3 cellular contexts compared by ENCODE assay signal in genomic region chr2:230131366-230131765, GRCh38.
TF ChIP-seq lines count a peak whose summit lies in the region.

No MANE protein-coding gene starts in this region.

TF ChIP-seq in HCT116, 20 proteins besides CTCF, POLR2A, EP300 and RAD21:
- TF ChIP-seq SIN3A (IDR thresholded peaks at IDR 0.05; ENCODE audit: low read depth): 0 out of 2 replicates have a peak, but pooled peaks have one; percentile 30
- TF ChIP-seq POLR2AphosphoS5 (IDR thresholded peaks at IDR 0.05; ENCODE audit: low read depth, low read length): no peak

TF ChIP-seq in H1, 55 proteins besides CTCF, POLR2A, EP300 and RAD21:
- no peak for TF ChIP-seq SIX5 (IDR thresholded peaks at IDR 0.05; ENCODE audit: low read depth, low read length)
- no peak for TF ChIP-seq YY1 (IDR thresholded peaks at IDR 0.05; ENCODE audit: low read depth, low read length)
- TF ChIP-seq CHD2 (IDR thresholded peaks at IDR 0.05; ENCODE audit: low read length): no peak
- no peak for TF ChIP-seq SP4 (IDR thresholded peaks at IDR 0.05; ENCODE audit: low read length)
- TF ChIP-seq NANOG (IDR thresholded peaks at IDR 0.05; ENCODE audit: insufficient read depth, low read depth, low read length, poor library complexity, severe bottlenecking): no peak
- TF ChIP-seq CREB1 (IDR thresholded peaks at IDR 0.05): no peak
- TF ChIP-seq, protein P1, sequence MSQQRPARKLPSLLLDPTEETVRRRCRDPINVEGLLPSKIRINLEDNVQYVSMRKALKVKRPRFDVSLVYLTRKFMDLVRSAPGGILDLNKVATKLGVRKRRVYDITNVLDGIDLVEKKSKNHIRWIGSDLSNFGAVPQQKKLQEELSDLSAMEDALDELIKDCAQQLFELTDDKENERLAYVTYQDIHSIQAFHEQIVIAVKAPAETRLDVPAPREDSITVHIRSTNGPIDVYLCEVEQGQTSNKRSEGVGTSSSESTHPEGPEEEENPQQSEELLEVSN (IDR thresholded peaks at IDR 0.05): no peak

TF ChIP-seq in HepG2, 621 proteins besides CTCF, POLR2A, EP300 and RAD21 (continues in another document):
- no peak for TF ChIP-seq CREB1 (IDR thresholded peaks at IDR 0.05)
- 0 out of 2 replicates have a peak, but pooled peaks have one; percentile 8 for TF ChIP-seq CREB1 (CRISPR knock-in tag; IDR thresholded peaks at IDR 0.05)
- TF ChIP-seq, protein P2, sequence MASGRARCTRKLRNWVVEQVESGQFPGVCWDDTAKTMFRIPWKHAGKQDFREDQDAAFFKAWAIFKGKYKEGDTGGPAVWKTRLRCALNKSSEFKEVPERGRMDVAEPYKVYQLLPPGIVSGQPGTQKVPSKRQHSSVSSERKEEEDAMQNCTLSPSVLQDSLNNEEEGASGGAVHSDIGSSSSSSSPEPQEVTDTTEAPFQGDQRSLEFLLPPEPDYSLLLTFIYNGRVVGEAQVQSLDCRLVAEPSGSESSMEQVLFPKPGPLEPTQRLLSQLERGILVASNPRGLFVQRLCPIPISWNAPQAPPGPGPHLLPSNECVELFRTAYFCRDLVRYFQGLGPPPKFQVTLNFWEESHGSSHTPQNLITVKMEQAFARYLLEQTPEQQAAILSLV (CRISPR knock-in tag; IDR thresholded peaks at IDR 0.05; ENCODE audit: borderline replicate concordance): no peak
- no peak for TF ChIP-seq U2AF1 (optimal IDR thresholded peaks at IDR 0.05; ENCODE audit: low read depth, low read length)
- no peak for TF ChIP-seq PLRG1 (conservative IDR thresholded peaks at IDR 0.05)
- TF ChIP-seq ETS1 (CRISPR knock-in tag; IDR thresholded peaks at IDR 0.05): no peak
- no peak for TF ChIP-seq MAFF (IDR thresholded peaks at IDR 0.05; ENCODE audit: low read depth, low read length)
- no peak for TF ChIP-seq NR1H2 (CRISPR knock-in tag; IDR thresholded peaks at IDR 0.05; ENCODE audit: borderline replicate concordance, low read depth)
- no peak for TF ChIP-seq CHCHD3 (CRISPR knock-in tag; IDR thresholded peaks at IDR 0.05)
- TF ChIP-seq, protein P3, sequence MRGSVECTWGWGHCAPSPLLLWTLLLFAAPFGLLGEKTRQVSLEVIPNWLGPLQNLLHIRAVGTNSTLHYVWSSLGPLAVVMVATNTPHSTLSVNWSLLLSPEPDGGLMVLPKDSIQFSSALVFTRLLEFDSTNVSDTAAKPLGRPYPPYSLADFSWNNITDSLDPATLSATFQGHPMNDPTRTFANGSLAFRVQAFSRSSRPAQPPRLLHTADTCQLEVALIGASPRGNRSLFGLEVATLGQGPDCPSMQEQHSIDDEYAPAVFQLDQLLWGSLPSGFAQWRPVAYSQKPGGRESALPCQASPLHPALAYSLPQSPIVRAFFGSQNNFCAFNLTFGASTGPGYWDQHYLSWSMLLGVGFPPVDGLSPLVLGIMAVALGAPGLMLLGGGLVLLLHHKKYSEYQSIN (CRISPR knock-in tag; IDR thresholded peaks at IDR 0.05; ENCODE audit: borderline replicate concordance): no peak
- no peak for TF ChIP-seq ZNF724P (CRISPR knock-in tag; IDR thresholded peaks at IDR 0.05; ENCODE audit: borderline replicate concordance)
- TF ChIP-seq PLSCR1 (CRISPR knock-in tag; IDR thresholded peaks at IDR 0.05; ENCODE audit: borderline replicate concordance): no peak
- no peak for TF ChIP-seq HNF4A (CRISPR knock-in tag; IDR thresholded peaks at IDR 0.05)
- no peak for TF ChIP-seq SSRP1 (CRISPR knock-in tag; IDR thresholded peaks at IDR 0.05)
- TF ChIP-seq NONO (IDR thresholded peaks at IDR 0.05): no peak
- TF ChIP-seq NONO (CRISPR knock-in tag; conservative IDR thresholded peaks at IDR 0.05): no peak
- no peak for TF ChIP-seq ZKSCAN8 (CRISPR knock-in tag; IDR thresholded peaks at IDR 0.05; ENCODE audit: borderline replicate concordance)
- TF ChIP-seq, protein P4, sequence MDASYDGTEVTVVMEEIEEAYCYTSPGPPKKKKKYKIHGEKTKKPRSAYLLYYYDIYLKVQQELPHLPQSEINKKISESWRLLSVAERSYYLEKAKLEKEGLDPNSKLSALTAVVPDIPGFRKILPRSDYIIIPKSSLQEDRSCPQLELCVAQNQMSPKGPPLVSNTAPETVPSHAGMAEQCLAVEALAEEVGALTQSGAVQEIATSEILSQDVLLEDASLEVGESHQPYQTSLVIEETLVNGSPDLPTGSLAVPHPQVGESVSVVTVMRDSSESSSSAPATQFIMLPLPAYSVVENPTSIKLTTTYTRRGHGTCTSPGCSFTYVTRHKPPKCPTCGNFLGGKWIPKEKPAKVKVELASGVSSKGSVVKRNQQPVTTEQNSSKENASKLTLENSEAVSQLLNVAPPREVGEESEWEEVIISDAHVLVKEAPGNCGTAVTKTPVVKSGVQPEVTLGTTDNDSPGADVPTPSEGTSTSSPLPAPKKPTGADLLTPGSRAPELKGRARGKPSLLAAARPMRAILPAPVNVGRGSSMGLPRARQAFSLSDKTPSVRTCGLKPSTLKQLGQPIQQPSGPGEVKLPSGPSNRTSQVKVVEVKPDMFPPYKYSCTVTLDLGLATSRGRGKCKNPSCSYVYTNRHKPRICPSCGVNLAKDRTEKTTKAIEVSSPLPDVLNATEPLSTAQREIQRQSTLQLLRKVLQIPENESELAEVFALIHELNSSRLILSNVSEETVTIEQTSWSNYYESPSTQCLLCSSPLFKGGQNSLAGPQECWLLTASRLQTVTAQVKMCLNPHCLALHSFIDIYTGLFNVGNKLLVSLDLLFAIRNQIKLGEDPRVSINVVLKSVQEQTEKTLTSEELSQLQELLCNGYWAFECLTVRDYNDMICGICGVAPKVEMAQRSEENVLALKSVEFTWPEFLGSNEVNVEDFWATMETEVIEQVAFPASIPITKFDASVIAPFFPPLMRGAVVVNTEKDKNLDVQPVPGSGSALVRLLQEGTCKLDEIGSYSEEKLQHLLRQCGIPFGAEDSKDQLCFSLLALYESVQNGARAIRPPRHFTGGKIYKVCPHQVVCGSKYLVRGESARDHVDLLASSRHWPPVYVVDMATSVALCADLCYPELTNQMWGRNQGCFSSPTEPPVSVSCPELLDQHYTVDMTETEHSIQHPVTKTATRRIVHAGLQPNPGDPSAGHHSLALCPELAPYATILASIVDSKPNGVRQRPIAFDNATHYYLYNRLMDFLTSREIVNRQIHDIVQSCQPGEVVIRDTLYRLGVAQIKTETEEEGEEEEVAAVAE (CRISPR knock-in tag; IDR thresholded peaks at IDR 0.05; ENCODE audit: borderline replicate concordance): no peak
- 0 out of 2 replicates have a peak, but pooled peaks have one; percentile 25 for TF ChIP-seq ATF1 (CRISPR knock-in tag; IDR thresholded peaks at IDR 0.05)
- TF ChIP-seq, protein P5, sequence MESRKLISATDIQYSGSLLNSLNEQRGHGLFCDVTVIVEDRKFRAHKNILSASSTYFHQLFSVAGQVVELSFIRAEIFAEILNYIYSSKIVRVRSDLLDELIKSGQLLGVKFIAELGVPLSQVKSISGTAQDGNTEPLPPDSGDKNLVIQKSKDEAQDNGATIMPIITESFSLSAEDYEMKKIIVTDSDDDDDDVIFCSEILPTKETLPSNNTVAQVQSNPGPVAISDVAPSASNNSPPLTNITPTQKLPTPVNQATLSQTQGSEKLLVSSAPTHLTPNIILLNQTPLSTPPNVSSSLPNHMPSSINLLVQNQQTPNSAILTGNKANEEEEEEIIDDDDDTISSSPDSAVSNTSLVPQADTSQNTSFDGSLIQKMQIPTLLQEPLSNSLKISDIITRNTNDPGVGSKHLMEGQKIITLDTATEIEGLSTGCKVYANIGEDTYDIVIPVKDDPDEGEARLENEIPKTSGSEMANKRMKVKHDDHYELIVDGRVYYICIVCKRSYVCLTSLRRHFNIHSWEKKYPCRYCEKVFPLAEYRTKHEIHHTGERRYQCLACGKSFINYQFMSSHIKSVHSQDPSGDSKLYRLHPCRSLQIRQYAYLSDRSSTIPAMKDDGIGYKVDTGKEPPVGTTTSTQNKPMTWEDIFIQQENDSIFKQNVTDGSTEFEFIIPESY (CRISPR knock-in tag; IDR thresholded peaks at IDR 0.05): no peak
- no peak for TF ChIP-seq ZBTB20 (CRISPR knock-in tag; IDR thresholded peaks at IDR 0.05; ENCODE audit: borderline replicate concordance, low read depth)
- TF ChIP-seq ASH2L (IDR thresholded peaks at IDR 0.05; ENCODE audit: insufficient read length, low read depth, low read length): peak; percentile 10
- TF ChIP-seq, protein P6, sequence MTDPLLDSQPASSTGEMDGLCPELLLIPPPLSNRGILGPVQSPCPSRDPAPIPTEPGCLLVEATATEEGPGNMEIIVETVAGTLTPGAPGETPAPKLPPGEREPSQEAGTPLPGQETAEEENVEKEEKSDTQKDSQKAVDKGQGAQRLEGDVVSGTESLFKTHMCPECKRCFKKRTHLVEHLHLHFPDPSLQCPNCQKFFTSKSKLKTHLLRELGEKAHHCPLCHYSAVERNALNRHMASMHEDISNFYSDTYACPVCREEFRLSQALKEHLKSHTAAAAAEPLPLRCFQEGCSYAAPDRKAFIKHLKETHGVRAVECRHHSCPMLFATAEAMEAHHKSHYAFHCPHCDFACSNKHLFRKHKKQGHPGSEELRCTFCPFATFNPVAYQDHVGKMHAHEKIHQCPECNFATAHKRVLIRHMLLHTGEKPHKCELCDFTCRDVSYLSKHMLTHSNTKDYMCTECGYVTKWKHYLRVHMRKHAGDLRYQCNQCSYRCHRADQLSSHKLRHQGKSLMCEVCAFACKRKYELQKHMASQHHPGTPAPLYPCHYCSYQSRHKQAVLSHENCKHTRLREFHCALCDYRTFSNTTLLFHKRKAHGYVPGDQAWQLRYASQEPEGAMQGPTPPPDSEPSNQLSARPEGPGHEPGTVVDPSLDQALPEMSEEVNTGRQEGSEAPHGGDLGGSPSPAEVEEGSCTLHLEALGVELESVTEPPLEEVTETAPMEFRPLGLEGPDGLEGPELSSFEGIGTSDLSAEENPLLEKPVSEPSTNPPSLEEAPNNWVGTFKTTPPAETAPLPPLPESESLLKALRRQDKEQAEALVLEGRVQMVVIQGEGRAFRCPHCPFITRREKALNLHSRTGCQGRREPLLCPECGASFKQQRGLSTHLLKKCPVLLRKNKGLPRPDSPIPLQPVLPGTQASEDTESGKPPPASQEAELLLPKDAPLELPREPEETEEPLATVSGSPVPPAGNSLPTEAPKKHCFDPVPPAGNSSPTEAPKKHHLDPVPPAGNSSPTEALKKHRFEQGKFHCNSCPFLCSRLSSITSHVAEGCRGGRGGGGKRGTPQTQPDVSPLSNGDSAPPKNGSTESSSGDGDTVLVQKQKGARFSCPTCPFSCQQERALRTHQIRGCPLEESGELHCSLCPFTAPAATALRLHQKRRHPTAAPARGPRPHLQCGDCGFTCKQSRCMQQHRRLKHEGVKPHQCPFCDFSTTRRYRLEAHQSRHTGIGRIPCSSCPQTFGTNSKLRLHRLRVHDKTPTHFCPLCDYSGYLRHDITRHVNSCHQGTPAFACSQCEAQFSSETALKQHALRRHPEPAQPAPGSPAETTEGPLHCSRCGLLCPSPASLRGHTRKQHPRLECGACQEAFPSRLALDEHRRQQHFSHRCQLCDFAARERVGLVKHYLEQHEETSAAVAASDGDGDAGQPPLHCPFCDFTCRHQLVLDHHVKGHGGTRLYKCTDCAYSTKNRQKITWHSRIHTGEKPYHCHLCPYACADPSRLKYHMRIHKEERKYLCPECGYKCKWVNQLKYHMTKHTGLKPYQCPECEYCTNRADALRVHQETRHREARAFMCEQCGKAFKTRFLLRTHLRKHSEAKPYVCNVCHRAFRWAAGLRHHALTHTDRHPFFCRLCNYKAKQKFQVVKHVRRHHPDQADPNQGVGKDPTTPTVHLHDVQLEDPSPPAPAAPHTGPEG (CRISPR knock-in tag; IDR thresholded peaks at IDR 0.05): no peak
- no peak for TF ChIP-seq ZNF883 (CRISPR knock-in tag; IDR thresholded peaks at IDR 0.05; ENCODE audit: not compliant biosample characterization)
- TF ChIP-seq, protein P7, sequence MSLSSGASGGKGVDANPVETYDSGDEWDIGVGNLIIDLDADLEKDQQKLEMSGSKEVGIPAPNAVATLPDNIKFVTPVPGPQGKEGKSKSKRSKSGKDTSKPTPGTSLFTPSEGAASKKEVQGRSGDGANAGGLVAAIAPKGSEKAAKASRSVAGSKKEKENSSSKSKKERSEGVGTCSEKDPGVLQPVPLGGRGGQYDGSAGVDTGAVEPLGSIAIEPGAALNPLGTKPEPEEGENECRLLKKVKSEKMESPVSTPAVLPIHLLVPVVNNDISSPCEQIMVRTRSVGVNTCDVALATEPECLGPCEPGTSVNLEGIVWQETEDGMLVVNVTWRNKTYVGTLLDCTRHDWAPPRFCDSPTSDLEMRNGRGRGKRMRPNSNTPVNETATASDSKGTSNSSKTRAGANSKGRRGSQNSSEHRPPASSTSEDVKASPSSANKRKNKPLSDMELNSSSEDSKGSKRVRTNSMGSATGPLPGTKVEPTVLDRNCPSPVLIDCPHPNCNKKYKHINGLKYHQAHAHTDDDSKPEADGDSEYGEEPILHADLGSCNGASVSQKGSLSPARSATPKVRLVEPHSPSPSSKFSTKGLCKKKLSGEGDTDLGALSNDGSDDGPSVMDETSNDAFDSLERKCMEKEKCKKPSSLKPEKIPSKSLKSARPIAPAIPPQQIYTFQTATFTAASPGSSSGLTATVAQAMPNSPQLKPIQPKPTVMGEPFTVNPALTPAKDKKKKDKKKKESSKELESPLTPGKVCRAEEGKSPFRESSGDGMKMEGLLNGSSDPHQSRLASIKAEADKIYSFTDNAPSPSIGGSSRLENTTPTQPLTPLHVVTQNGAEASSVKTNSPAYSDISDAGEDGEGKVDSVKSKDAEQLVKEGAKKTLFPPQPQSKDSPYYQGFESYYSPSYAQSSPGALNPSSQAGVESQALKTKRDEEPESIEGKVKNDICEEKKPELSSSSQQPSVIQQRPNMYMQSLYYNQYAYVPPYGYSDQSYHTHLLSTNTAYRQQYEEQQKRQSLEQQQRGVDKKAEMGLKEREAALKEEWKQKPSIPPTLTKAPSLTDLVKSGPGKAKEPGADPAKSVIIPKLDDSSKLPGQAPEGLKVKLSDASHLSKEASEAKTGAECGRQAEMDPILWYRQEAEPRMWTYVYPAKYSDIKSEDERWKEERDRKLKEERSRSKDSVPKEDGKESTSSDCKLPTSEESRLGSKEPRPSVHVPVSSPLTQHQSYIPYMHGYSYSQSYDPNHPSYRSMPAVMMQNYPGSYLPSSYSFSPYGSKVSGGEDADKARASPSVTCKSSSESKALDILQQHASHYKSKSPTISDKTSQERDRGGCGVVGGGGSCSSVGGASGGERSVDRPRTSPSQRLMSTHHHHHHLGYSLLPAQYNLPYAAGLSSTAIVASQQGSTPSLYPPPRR (CRISPR knock-in tag; IDR thresholded peaks at IDR 0.05; ENCODE audit: borderline replicate concordance): no peak
